In the genomic region with DNA sequence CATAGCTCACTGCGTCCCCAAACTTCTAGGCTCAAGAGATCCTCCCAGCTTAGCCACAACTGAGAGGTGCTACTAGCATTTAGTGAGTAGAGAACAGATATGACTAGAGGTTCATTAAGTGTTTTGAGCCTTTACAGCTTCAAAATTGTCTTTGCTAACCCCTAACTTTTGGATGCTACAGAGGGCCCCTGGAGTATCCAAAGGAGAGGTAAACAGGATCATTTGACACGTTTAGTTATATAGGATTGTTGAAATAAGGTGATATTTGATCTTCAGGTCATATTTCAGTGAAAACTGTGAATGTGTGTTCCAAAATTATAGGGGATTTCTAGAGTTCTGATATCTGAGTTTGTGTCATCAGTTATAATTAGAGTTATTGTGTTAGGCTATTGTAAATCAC, we compare ENCODE assay signal across 29 cellular contexts.
"Had no signal": no experiment of that assay in that cellular context is flagged by ENCODE, and none has a peak within 500 bp of the region (broad histone marks: within the 10 kb centered on the region; RNA-seq: fewer than 3 reads in every experiment).

No MANE protein-coding gene starts in this region.

- FAIRE-seq: bronchial epithelial cell, colon, endometrium had no signal

- H3K4me3 ChIP-seq: esophagus squamous epithelium, heart right ventricle, ovary, prostate gland, skin epidermis, upper lobe of right lung had no signal

- H3K36me3 ChIP-seq: esophagus squamous epithelium, heart right ventricle, neutrophil, ovary, prostate gland, upper lobe of right lung had no signal

- H3K9me3 Mint-ChIP-seq: activated CD4-positive, alpha-beta memory T cell treated with anti-CD3 and anti-CD28 coated beads for 36 hours; activated naive CD4-positive, alpha-beta T cell treated with anti-CD3 and anti-CD28 coated beads, Interleukin-2, amount 50 U/mL, for 72 hours; nephron; stimulated activated effector memory CD8-positive, alpha-beta T cell treated with anti-CD3 and anti-CD28 coated beads, Interleukin-12 subunit alpha, Interleukin-12 subunit beta, amount 100 ng/mL, for 72 hours; stimulated activated naive CD8-positive, alpha-beta T cell treated with anti-CD3 and anti-CD28 coated beads, Interleukin-15, Interleukin-2, amounts not matched to agents 100 ng/mL and 50 ng/mL, for 24 hours had no signal

- DNase-seq: activated CD4-positive, alpha-beta memory T cell treated with anti-CD3 and anti-CD28 coated beads for 36 hours; activated CD4-positive, alpha-beta T cell treated with anti-CD3 and anti-CD28 coated beads for 48 hours; activated CD8-positive, alpha-beta memory T cell treated with anti-CD3 and anti-CD28 coated beads, Interleukin-2, amount 50 U/mL, for 4 hours; activated gamma-delta T cell treated with Interleukin-2 at 50 U/mL for 16 hours; activated T-cell treated with anti-CD3 and anti-CD28 coated beads, Interleukin-2, amount 50 U/mL, for 1 hour; dermis blood vessel endothelial cell; effector CD8-positive, alpha-beta T cell; esophagus squamous epithelium; foreskin melanocyte; heart right ventricle; left ventricle myocardium superior; ovary; retina; stimulated activated CD4-positive, alpha-beta T cell treated with anti-CD3 and anti-CD28 coated beads, Interleukin-4, amount 100 ng/mL, for 24 hours; substantia nigra; upper lobe of right lung had no signal

- H3K36me3 Mint-ChIP-seq: activated CD4-positive, alpha-beta memory T cell treated with anti-CD3 and anti-CD28 coated beads for 36 hours; activated naive CD4-positive, alpha-beta T cell treated with anti-CD3 and anti-CD28 coated beads, Interleukin-2, amount 50 U/mL, for 72 hours; stimulated activated effector memory CD8-positive, alpha-beta T cell treated with anti-CD3 and anti-CD28 coated beads, Interleukin-12 subunit alpha, Interleukin-12 subunit beta, amount 100 ng/mL, for 72 hours had no signal

- H3K4me1 ChIP-seq: prostate gland had no signal

- H3K27ac ChIP-seq: epithelial cell of prostate, esophagus squamous epithelium, heart right ventricle, neutrophil, ovary, prostate gland, skin epidermis, upper lobe of right lung had no signal

- H3K27ac Mint-ChIP-seq: activated CD4-positive, alpha-beta memory T cell treated with anti-CD3 and anti-CD28 coated beads for 36 hours; activated naive CD4-positive, alpha-beta T cell treated with anti-CD3 and anti-CD28 coated beads, Interleukin-2, amount 50 U/mL, for 72 hours; stimulated activated effector memory CD8-positive, alpha-beta T cell treated with anti-CD3 and anti-CD28 coated beads, Interleukin-12 subunit alpha, Interleukin-12 subunit beta, amount 100 ng/mL, for 72 hours had no signal

- H3K27me3 Mint-ChIP-seq: activated CD4-positive, alpha-beta memory T cell treated with anti-CD3 and anti-CD28 coated beads for 36 hours had no signal

- ATAC-seq: activated CD4-positive, CD25-positive, alpha-beta regulatory T cell treated with anti-CD3 and anti-CD28 coated beads, Interleukin-2, amount 50 U/mL, for 24 hours; activated naive CD4-positive, alpha-beta T cell treated with anti-CD3 and anti-CD28 coated beads, Interleukin-2, amount 50 U/mL, for 72 hours; heart right ventricle; left ventricle myocardium superior; sciatic nerve; stimulated activated effector memory CD8-positive, alpha-beta T cell treated with anti-CD3 and anti-CD28 coated beads, Interleukin-12 subunit alpha, Interleukin-12 subunit beta, amount 100 ng/mL, for 72 hours; upper lobe of right lung had no signal

- H3K9me3 ChIP-seq: esophagus squamous epithelium, heart right ventricle, neutrophil, ovary, prostate gland, upper lobe of right lung had no signal

- H3K27me3 ChIP-seq: esophagus squamous epithelium, ovary, upper lobe of right lung had no signal

- H3K4me3 Mint-ChIP-seq: activated CD4-positive, alpha-beta memory T cell treated with anti-CD3 and anti-CD28 coated beads for 36 hours; nephron; stimulated activated effector memory CD8-positive, alpha-beta T cell treated with anti-CD3 and anti-CD28 coated beads, Interleukin-12 subunit alpha, Interleukin-12 subunit beta, amount 100 ng/mL, for 72 hours; stimulated activated naive CD8-positive, alpha-beta T cell treated with anti-CD3 and anti-CD28 coated beads, Interleukin-15, Interleukin-2, amounts not matched to agents 100 ng/mL and 50 ng/mL, for 24 hours had no signal

- H3K4me1 Mint-ChIP-seq: stimulated activated effector memory CD8-positive, alpha-beta T cell treated with anti-CD3 and anti-CD28 coated beads, Interleukin-12 subunit alpha, Interleukin-12 subunit beta, amount 100 ng/mL, for 72 hours had no signal
